In genomic region chr6:103983860-103984259, GRCh38 we compare ENCODE assay signal across 20 cellular contexts.
DNase-seq lines count a peak whose midpoint lies in the region; ATAC-seq and TF ChIP-seq lines count a peak whose summit lies in the region.
"Had no signal": no experiment of that assay in that cellular context is flagged by ENCODE, and none has a peak within 500 bp of the region (broad histone marks: within the 10 kb centered on the region; RNA-seq: fewer than 3 reads in every experiment).

No MANE protein-coding gene starts in this region.

- H3K27me3 ChIP-seq in HCT116 (ENCODE audit: insufficient read depth, low read length) (no peaks in the 10 kb centered on the region), mesendoderm (ENCODE audit: insufficient read depth, low read length, poor library complexity) (no peaks in the 10 kb centered on the region), foreskin keratinocyte (no peaks in the 10 kb centered on the region)
- H3K27me3 ChIP-seq: BLaER1 treated with 17β-estradiol and CSF1 and Interleukin-3, amounts not matched to agents 10 nM and 100 nM had no signal

- H3K4me1 ChIP-seq in HCT116 (ENCODE audit: control insufficient read depth in 1 of 2, insufficient read depth in 2 of 2, low read length in 2 of 2): no peaks in the 10 kb centered on the region
- H3K4me1 ChIP-seq in mesendoderm (ENCODE audit: control insufficient read depth, low read depth, low read length): no peaks in the 10 kb centered on the region
- H3K4me1 ChIP-seq in foreskin keratinocyte: no peaks in the 10 kb centered on the region
- H3K4me1 ChIP-seq: BLaER1 treated with 17β-estradiol and CSF1 and Interleukin-3, amounts not matched to agents 10 nM and 100 nM; Caco-2 had no signal

- H3K9ac ChIP-seq in HCT116 (ENCODE audit: low read length) (no peak overlapping the region), mesendoderm (ENCODE audit: low read length) (no peak overlapping the region)
- H3K9ac ChIP-seq: BLaER1 treated with 17β-estradiol and CSF1 and Interleukin-3, amounts not matched to agents 10 nM and 100 nM had no signal

- RAD21 ChIA-PET in HCT116 (lab: Charles Lee; ENCODE audit: low non-redundant PET in 1 of 2, low total read pairs in 2 of 2, uncharacterized antibody in 2 of 2, unreplicated experiment in 2 of 2): no interaction called here

- CTCF ChIA-PET in HCT116 (lab: Charles Lee): no interaction called here

- POLR2A ChIA-PET in HCT116 (lab: Charles Lee): no interaction called here

- no peak overlapping the region for H2BK5ac ChIP-seq in mesendoderm (ENCODE audit: low read length)

- H3K79me1 ChIP-seq in mesendoderm (ENCODE audit: low read length): no peaks in the 10 kb centered on the region

- no peak for TF ChIP-seq POLR2A in HCT116 (IDR thresholded peaks at IDR 0.05; ENCODE audit: borderline replicate concordance, extremely low read depth, insufficient read depth, insufficient read length)

- H3K36me3 ChIP-seq in HCT116 (ENCODE audit: control insufficient read depth in 1 of 2, insufficient read depth in 2 of 2, low read length in 2 of 2) (no peaks in the 10 kb centered on the region), mesendoderm (ENCODE audit: control insufficient read depth, insufficient read depth, low read length) (no peaks in the 10 kb centered on the region)
- H3K36me3 ChIP-seq: BLaER1 treated with 17β-estradiol and CSF1 and Interleukin-3, amounts not matched to agents 10 nM and 100 nM had no signal

- no peak overlapping the region for H4K8ac ChIP-seq in mesendoderm (ENCODE audit: low read depth, low read length)

- TF ChIP-seq RAD21 in HCT116 (IDR thresholded peaks at IDR 0.05; ENCODE audit: low read depth): no peak

- intact Hi-C loops in HCT116 (cut with micrococcal nuclease): no loop called here

- no TSS peak for BruUV-seq in HCT116 (replicated peaks; lab: Mats Ljungman, UMichigan)

- peak overlapping the region; percentile 57 for H2BK15ac ChIP-seq in mesendoderm (replicated peaks; ENCODE audit: low read depth)

- no peaks in the 10 kb centered on the region for H3K9me3 ChIP-seq in HCT116 (ENCODE audit: control insufficient read depth in 1 of 2, insufficient read depth in 1 of 2, low read depth in 1 of 2, low read length in 2 of 2)
- H3K9me3 ChIP-seq: Caco-2 had no signal

- no peak overlapping the region for H4K5ac ChIP-seq in mesendoderm (ENCODE audit: low read length)

- H3K4me2 ChIP-seq in HCT116 (ENCODE audit: low read length) (no peak overlapping the region), mesendoderm (ENCODE audit: low read length) (no peak overlapping the region)
- H3K4me2 ChIP-seq: BLaER1 treated with 17β-estradiol and CSF1 and Interleukin-3, amounts not matched to agents 10 nM and 100 nM had no signal

- H4K20me1 ChIP-seq in HCT116 (ENCODE audit: insufficient read depth): no peaks in the 10 kb centered on the region
- H4K20me1 ChIP-seq: BLaER1 treated with 17β-estradiol and CSF1 and Interleukin-3, amounts not matched to agents 10 nM and 100 nM had no signal

- TF ChIP-seq CTCF in HCT116 (IDR thresholded peaks at IDR 0.05 in 2 of 3, conservative IDR thresholded peaks at IDR 0.05 in 1 of 3; ENCODE audit: borderline replicate concordance in 1 of 3, insufficient read depth in 1 of 3, low read depth in 2 of 3, low read length in 2 of 3): no peak
- no peak for TF ChIP-seq CTCF in foreskin keratinocyte (conservative IDR thresholded peaks at IDR 0.05)

- ATAC-seq in HCT116: no peak
- ATAC-seq in foreskin keratinocyte: no peak

- no peak overlapping the region for H3K4me3 ChIP-seq in HCT116 (replicated peaks in 1 of 2; ENCODE audit: low read depth in 1 of 2, low read length in 2 of 2)
- H3K4me3 ChIP-seq in mesendoderm (ENCODE audit: low read length): no peak overlapping the region
- H3K4me3 ChIP-seq: BLaER1 treated with 17β-estradiol and CSF1 and Interleukin-3, amounts not matched to agents 10 nM and 100 nM had no signal

- H3K27ac ChIP-seq in HCT116 (ENCODE audit: low read depth, low read length): no peak overlapping the region
- no peak overlapping the region for H3K27ac ChIP-seq in mesendoderm (ENCODE audit: low read depth, low read length)
- no peak overlapping the region for H3K27ac ChIP-seq in foreskin keratinocyte
- H3K27ac ChIP-seq: BLaER1 treated with 17β-estradiol and CSF1 and Interleukin-3, amounts not matched to agents 10 nM and 100 nM had no signal

- DNase-seq in HCT116 (ENCODE audit: low read depth, low spot score) (no peak), NCI-H460 (ENCODE audit: extremely low read depth, low read depth) (peak; percentile 36), astrocyte of the hippocampus (ENCODE audit: low read depth, low spot score) (peak; percentile 0), mesendoderm (no peak), foreskin keratinocyte (no peak), DMS153 treated with DMSO at 0.1 percent for 48 hours (lab: John Stamatoyannopoulos, UW; ENCODE audit: unreplicated experiment) (no peak)
- no peak for DNase-seq in activated CD8-positive, alpha-beta memory T cell treated with anti-CD3 and anti-CD28 coated beads, Interleukin-2, amount 50 U/mL, for 4 hours
- DNase-seq: ACHN; Caco-2; CD4-positive, alpha-beta memory T cell; GOT3; KBM-7; NCI-H1092; NCI-H1436 treated with DMSO at 0.1 percent for 48 hours; NCI-H1930; NCI-H510A; NCI-H748 treated with DMSO at 0.1 percent for 48 hours; RPMI8226; SHP77 treated with DMSO at 0.1 percent for 48 hours had no signal

- H2BK120ac ChIP-seq in mesendoderm (ENCODE audit: low read depth, low read length): no peak overlapping the region

- H3K4ac ChIP-seq in mesendoderm (ENCODE audit: low read depth, low read length): no peak overlapping the region

- H3K23ac ChIP-seq in mesendoderm (ENCODE audit: low read length): no peak overlapping the region

- H3K79me2 ChIP-seq in HCT116 (ENCODE audit: insufficient read depth, low read length): no peaks in the 10 kb centered on the region
- no peaks in the 10 kb centered on the region for H3K79me2 ChIP-seq in mesendoderm (ENCODE audit: control insufficient read depth, insufficient read depth, low read length)

- H3K56ac ChIP-seq in mesendoderm (ENCODE audit: low read length): no peak overlapping the region

- H3K18ac ChIP-seq in mesendoderm (ENCODE audit: low read length): no peak overlapping the region

- H3K9me2 ChIP-seq in HCT116 (ENCODE audit: insufficient read depth): no peaks in the 10 kb centered on the region

- no peak overlapping the region for H2AK5ac ChIP-seq in mesendoderm (ENCODE audit: low read length)

- no CpG with 5 or more reads among the region's 6 CpGs for whole genome bisulfite sequencing in mesendoderm (ENCODE audit: extremely low coverage, insufficient coverage, low lambda C conversion rate)

- H2AFZ ChIP-seq in HCT116 (ENCODE audit: low read depth, low read length, poor library complexity, severe bottlenecking): no peak overlapping the region

TF ChIP-seq in HCT116, 20 proteins besides CTCF, POLR2A, EP300 and RAD21:
- peak; percentile 28; the same call in 1 of the 2 replicates for TF ChIP-seq JUND (IDR thresholded peaks at IDR 0.05)
- TF ChIP-seq EZH2 (IDR thresholded peaks at IDR 0.05): no peak
- TF ChIP-seq CEBPB (IDR thresholded peaks at IDR 0.05; ENCODE audit: low read depth): peak; percentile 61
- TF ChIP-seq FOSL1 (IDR thresholded peaks at IDR 0.05; ENCODE audit: low read depth): peak; percentile 34; the same call in 1 of the 2 replicates
- peak; percentile 23; the same call in 1 of the 2 replicates for TF ChIP-seq SP1 (IDR thresholded peaks at IDR 0.05; ENCODE audit: low read depth)
- TF ChIP-seq SIN3A (IDR thresholded peaks at IDR 0.05; ENCODE audit: low read depth): no peak

Comparison
In these comparisons a context has a peak if more than half of its experiments do, and no peak if none do; other contexts are left out.
1. DNase-seq: peak in NCI-H460 (single experiment) and astrocyte of the hippocampus (single experiment); none in HCT116 (single experiment), mesendoderm (single experiment), foreskin keratinocyte (0 of 2), DMS153 treated with DMSO at 0.1 percent for 48 hours (single experiment) and activated CD8-positive, alpha-beta memory T cell treated with anti-CD3 and anti-CD28 coated beads, Interleukin-2, amount 50 U/mL, for 4 hours (single experiment).